13 cellular contexts compared by ENCODE assay signal in genomic region chr13:110910013-110910890, GRCh38. TPM values are rescaled to one million over a fixed set of nuclear protein-coding genes. Genes with fewer than 3 reads are reported as not detected.
DNase-seq lines count a peak whose midpoint lies in the region; FAIRE-seq and TF ChIP-seq lines count a peak whose summit lies in the region.
"Had no signal": no experiment of that assay in that cellular context is flagged by ENCODE, and none has a peak within 500 bp of the region (broad histone marks: within the 10 kb centered on the region; RNA-seq: fewer than 3 reads in every experiment).

No MANE protein-coding gene starts in this region.

- H3K27ac Mint-ChIP-seq in Caco-2 (ENCODE audit: unreplicated experiment) (peak overlapping the region; percentile 39), astrocyte (ENCODE audit: unreplicated experiment) (no peak overlapping the region), nephron (peak overlapping the region in 2 of 3 experiments; percentile 25 to 50), progenitor cell of endocrine pancreas (no peak overlapping the region)

- peaks cover 23% of the 10 kb centered on the region; the same call in 1 of the 2 replicates for H3K4me1 ChIP-seq in Caco-2
- H3K4me1 ChIP-seq in HUES6 (ENCODE audit: control insufficient read depth, insufficient read depth, low read length) = peaks cover 56% of the 10 kb centered on the region
- peaks cover 22% of the 10 kb centered on the region for H3K4me1 ChIP-seq in astrocyte (ENCODE audit: insufficient read depth, low read length)

- H3K4me1 Mint-ChIP-seq in Caco-2 (ENCODE audit: low read depth, unreplicated experiment) (peaks cover 24% of the 10 kb centered on the region), astrocyte (ENCODE audit: low read depth, unreplicated experiment) (peaks cover 43% of the 10 kb centered on the region), nephron (peaks cover 74% of the 10 kb centered on the region), progenitor cell of endocrine pancreas (ENCODE audit: low read depth) (peaks cover 56% of the 10 kb centered on the region)

- H3K27ac ChIP-seq in HUES6 (ENCODE audit: low read depth, low read length) (peak overlapping the region; percentile 97), astrocyte (ENCODE audit: low read depth, low read length) (no peak overlapping the region)
- H3K27ac ChIP-seq: lower lobe of right lung had no signal

- peaks cover 84% of the 10 kb centered on the region for H4K20me1 ChIP-seq in astrocyte (ENCODE audit: insufficient read depth, low read length)

- H3K27me3 Mint-ChIP-seq in Caco-2 (ENCODE audit: insufficient read depth, unreplicated experiment) (no peaks in the 10 kb centered on the region), astrocyte (ENCODE audit: low read depth, unreplicated experiment) (no peaks in the 10 kb centered on the region), nephron (ENCODE audit: low read depth) (no peaks in the 10 kb centered on the region), progenitor cell of endocrine pancreas (no peaks in the 10 kb centered on the region)

- H3K9me3 ChIP-seq in Caco-2 (no peaks in the 10 kb centered on the region), HUES6 (ENCODE audit: control insufficient read depth, insufficient read depth, low read depth, low read length) (no peaks in the 10 kb centered on the region), astrocyte (ENCODE audit: insufficient read depth, low read depth, low read length) (no peaks in the 10 kb centered on the region)
- H3K9me3 ChIP-seq: lower lobe of right lung, SK-N-SH had no signal

- BruUV-seq in Caco-2 (replicated peaks; lab: Mats Ljungman, UMichigan) = no TSS peak

- peaks cover 72% of the 10 kb centered on the region for H3K36me3 Mint-ChIP-seq in Caco-2 (ENCODE audit: insufficient read depth, unreplicated experiment)
- peaks cover 8% of the 10 kb centered on the region for H3K36me3 Mint-ChIP-seq in astrocyte (ENCODE audit: low read depth, unreplicated experiment)
- H3K36me3 Mint-ChIP-seq in nephron (ENCODE audit: low read depth) = peaks cover 48% of the 10 kb centered on the region
- peaks cover 19% of the 10 kb centered on the region for H3K36me3 Mint-ChIP-seq in progenitor cell of endocrine pancreas (ENCODE audit: insufficient read depth)

- intact Hi-C loops in Caco-2 (cut with micrococcal nuclease; ENCODE audit: unreplicated experiment) = loop anchor here (10.0 kb wide), 2 partner anchors 315 to 595 kb away; no protein-coding TSS in a partner anchor

- H3K36me3 ChIP-seq in Caco-2 (ENCODE audit: control insufficient read depth, insufficient read depth, low read length) = peaks cover 5% of the 10 kb centered on the region; the same call in 1 of the 2 replicates
- peaks cover 54% of the 10 kb centered on the region for H3K36me3 ChIP-seq in HUES6 (ENCODE audit: control insufficient read depth, insufficient read depth, low read length)
- H3K36me3 ChIP-seq in astrocyte (ENCODE audit: insufficient read depth, low read length) = peaks cover 26% of the 10 kb centered on the region

- no peak for TF ChIP-seq CTCF in Caco-2 (IDR thresholded peaks at IDR 0.05; ENCODE audit: insufficient read depth in 1 of 2, low read depth in 1 of 2, low read length in 1 of 2, severe bottlenecking in 1 of 2, unreplicated experiment in 1 of 2)
- TF ChIP-seq CTCF in astrocyte (IDR thresholded peaks at IDR 0.05; ENCODE audit: insufficient read depth, low read depth, low read length) = no peak
- TF ChIP-seq CTCF in nephron (IDR thresholded peaks at IDR 0.05; ENCODE audit: unreplicated experiment in 3 of 3) = no peak
- no peak for TF ChIP-seq CTCF in progenitor cell of endocrine pancreas (IDR thresholded peaks at IDR 0.05; ENCODE audit: unreplicated experiment)

- no peaks in the 10 kb centered on the region for H3K9me3 Mint-ChIP-seq in Caco-2 (ENCODE audit: unreplicated experiment)
- no peaks in the 10 kb centered on the region for H3K9me3 Mint-ChIP-seq in astrocyte (ENCODE audit: unreplicated experiment)
- H3K9me3 Mint-ChIP-seq in nephron = no peaks in the 10 kb centered on the region
- H3K9me3 Mint-ChIP-seq in progenitor cell of endocrine pancreas (ENCODE audit: low read depth) = no peaks in the 10 kb centered on the region

- peaks cover 94% of the 10 kb centered on the region for H3K79me2 ChIP-seq in astrocyte (ENCODE audit: insufficient read depth, low read length)

- FAIRE-seq in astrocyte (lab: Jason Lieb, UNC) = no peak
- FAIRE-seq: colon had no signal

- DNase-seq in Caco-2 (no peak), astrocyte (ENCODE audit: low read depth) (no peak), progenitor cell of endocrine pancreas (ENCODE audit: low spot score, unreplicated experiment) (no peak), pons (ENCODE audit: low spot score) (no peak), anterior cingulate cortex (lab: John Stamatoyannopoulos, UW) (no peak)
- DNase-seq in stimulated activated naive CD4-positive, alpha-beta T cell treated with Interleukin-2 at 50 U/mL for 16 hours (lab: John Stamatoyannopoulos, UW) = no peak
- DNase-seq: DMS53, lower lobe of right lung, nucleus accumbens, SK-N-SH had no signal

- POLR2A ChIA-PET in Caco-2 (lab: Charles Lee) = interaction anchor here (0.5 kb wide), 1 partner anchor 195 kb away, joined by 5 read pairs; no protein-coding TSS in a partner anchor

- H3K4me3 Mint-ChIP-seq in Caco-2 (ENCODE audit: unreplicated experiment) = no peak overlapping the region
- peak overlapping the region; percentile 51 for H3K4me3 Mint-ChIP-seq in astrocyte (ENCODE audit: unreplicated experiment)
- H3K4me3 Mint-ChIP-seq in nephron = peak overlapping the region; percentile 33 to 74 (median 59)
- no peak overlapping the region for H3K4me3 Mint-ChIP-seq in progenitor cell of endocrine pancreas (ENCODE audit: low read depth)

- no peak overlapping the region for H3K4me2 ChIP-seq in astrocyte (ENCODE audit: low read length)

- H3K27me3 ChIP-seq in Caco-2 (replicated peaks; ENCODE audit: control insufficient read depth, insufficient read depth, low read length) (no peaks in the 10 kb centered on the region), HUES6 (ENCODE audit: control insufficient read depth, insufficient read depth, low read length) (no peaks in the 10 kb centered on the region), astrocyte (ENCODE audit: insufficient read depth, low read length) (no peaks in the 10 kb centered on the region)

- H3K4me3 ChIP-seq in Caco-2 (ENCODE audit: low read depth, low read length) (no peak overlapping the region), HUES6 (ENCODE audit: low read depth, low read length) (peak overlapping the region; percentile 5; the same call in 1 of the 2 replicates), astrocyte (ENCODE audit: insufficient read depth, low read depth, low read length) (no peak overlapping the region)
- H3K4me3 ChIP-seq: lower lobe of right lung had no signal

- H3K9ac ChIP-seq in HUES6 (ENCODE audit: low read length) (peak overlapping the region; percentile 5), astrocyte (ENCODE audit: low read length) (no peak overlapping the region)
- H3K9ac ChIP-seq: SK-N-SH had no signal

- CTCF ChIA-PET in Caco-2 (lab: Charles Lee) = no interaction called here

- no peak overlapping the region for H2AFZ ChIP-seq in astrocyte (ENCODE audit: low read depth, low read length)

RNA-seq across cellular contexts. Expression of gene ANKRD10, which starts 4.6 kb away (rescaled TPM):
- total RNA-seq in Caco-2 (2022) (123 and 132 TPM in 2 replicates), astrocyte (118 and 157 TPM in 2 replicates), progenitor cell of endocrine pancreas (228 and 235 TPM in 2 replicates)

Comparison
In these comparisons a context has a peak if more than half of its experiments do, and no peak if none do; other contexts are left out.
1. H3K27ac Mint-ChIP-seq: peak in Caco-2 (single experiment) and nephron (2 of 3); none in astrocyte (single experiment) and progenitor cell of endocrine pancreas (single experiment).
2. H3K4me3 Mint-ChIP-seq: peak in astrocyte (single experiment) and nephron (3 of 3); none in Caco-2 (single experiment) and progenitor cell of endocrine pancreas (single experiment).